1 cellular context compared by ENCODE assay signal in the genomic region with DNA sequence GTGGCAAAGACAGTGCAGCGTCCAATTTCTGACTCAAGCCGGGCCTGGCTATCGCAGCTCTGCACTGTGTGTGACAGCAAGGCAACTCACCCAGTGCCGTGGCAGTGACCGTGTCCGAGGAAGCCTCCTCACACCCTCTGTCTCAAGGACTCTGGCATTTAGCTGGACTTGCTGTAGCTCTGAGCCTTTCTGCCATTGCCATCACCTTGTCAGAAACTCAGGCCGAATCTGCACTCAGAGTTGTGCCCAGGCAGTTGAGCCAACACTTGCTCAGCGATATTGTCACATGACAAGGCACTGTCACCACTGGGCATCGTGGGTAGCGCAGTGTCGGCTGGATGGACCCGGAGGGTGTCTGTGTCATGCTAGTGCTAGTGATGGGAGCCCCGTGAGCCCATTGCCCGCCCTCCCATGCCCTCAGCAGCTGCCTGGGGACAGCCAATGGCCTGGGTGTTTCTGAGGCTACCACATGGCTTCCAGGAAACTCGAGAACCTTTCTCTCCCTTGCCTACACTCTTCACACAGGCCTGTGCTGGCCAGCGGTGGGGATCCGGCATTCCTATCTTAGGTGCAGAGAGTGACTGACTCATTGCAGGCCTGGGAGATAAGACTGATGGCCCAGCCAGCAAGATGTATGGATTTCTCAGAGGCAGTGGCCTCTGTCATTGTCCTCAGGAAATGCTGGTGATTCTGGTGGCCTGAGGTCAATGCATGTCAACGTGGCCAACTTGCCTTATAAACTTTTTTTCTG.
TF ChIP-seq lines count a peak whose summit lies in the region.

No MANE protein-coding gene starts in this region.

TF ChIP-seq in K562, 482 proteins besides CTCF, POLR2A, EP300 and RAD21 (continued from another document and continues in another):
- TF ChIP-seq, protein P1, sequence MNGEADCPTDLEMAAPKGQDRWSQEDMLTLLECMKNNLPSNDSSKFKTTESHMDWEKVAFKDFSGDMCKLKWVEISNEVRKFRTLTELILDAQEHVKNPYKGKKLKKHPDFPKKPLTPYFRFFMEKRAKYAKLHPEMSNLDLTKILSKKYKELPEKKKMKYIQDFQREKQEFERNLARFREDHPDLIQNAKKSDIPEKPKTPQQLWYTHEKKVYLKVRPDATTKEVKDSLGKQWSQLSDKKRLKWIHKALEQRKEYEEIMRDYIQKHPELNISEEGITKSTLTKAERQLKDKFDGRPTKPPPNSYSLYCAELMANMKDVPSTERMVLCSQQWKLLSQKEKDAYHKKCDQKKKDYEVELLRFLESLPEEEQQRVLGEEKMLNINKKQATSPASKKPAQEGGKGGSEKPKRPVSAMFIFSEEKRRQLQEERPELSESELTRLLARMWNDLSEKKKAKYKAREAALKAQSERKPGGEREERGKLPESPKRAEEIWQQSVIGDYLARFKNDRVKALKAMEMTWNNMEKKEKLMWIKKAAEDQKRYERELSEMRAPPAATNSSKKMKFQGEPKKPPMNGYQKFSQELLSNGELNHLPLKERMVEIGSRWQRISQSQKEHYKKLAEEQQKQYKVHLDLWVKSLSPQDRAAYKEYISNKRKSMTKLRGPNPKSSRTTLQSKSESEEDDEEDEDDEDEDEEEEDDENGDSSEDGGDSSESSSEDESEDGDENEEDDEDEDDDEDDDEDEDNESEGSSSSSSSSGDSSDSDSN (IDR thresholded peaks at IDR 0.05; ENCODE audit: borderline replicate concordance in 1 of 2, low read depth in 2 of 2, low read length in 2 of 2) = peak in 1 of 2 experiments; percentile 85; a peak in 2 of 4 replicates
- TF ChIP-seq, protein P2, sequence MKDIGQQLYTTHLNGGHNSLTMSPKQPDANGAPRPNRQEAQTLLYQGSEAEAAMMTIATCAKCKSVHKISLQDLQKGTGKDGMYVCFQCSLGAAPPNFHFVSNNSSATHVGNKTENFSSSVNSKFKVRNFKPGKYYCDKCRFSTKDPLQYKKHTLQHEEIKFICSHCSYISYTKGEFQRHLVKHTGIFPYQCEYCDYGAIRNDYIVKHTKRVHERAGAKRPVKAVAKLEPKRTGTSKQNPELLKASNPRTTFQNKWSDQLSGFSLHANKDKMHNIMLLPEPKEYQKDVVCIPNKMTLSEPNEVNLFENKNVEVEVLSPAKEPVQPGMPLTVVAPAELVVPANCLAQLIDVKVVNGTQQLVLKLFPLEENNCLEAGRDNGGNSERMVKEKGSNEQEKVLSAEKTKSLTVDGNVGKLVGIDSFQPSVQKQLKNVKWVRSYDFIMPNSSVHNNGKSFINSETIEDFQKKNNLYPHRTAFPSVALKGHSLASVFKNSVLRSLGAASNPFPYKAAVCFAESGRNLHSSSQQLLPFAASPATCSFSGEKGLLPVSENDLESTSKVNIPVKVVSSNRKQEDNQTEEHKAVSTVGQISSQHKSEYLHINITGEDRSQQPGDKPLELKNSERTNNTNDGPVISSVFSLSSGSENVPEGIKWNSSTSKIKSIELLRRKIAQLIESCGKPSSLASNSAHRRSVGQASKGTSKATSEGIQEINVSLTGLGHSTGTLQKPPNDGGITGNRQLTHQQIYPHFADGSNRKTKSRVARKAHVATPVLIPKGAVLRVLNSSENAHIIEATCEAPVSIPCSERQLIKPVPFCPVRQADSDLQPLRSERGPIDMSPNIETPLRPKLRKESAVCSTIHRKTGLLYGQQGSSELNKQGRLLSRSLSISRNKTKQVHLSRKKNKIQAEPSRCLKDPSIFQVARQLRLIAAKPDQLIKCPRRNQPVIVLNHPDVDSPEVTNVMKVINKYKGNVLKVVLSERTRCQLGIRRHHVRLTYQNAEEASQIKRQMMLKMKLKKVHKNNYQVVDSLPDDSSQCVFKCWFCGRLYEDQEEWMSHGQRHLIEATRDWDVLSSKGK (CRISPR knock-in tag; IDR thresholded peaks at IDR 0.05) = no peak
- no peak for TF ChIP-seq ZNF140 (CRISPR knock-in tag; IDR thresholded peaks at IDR 0.05)
- TF ChIP-seq, protein P3, sequence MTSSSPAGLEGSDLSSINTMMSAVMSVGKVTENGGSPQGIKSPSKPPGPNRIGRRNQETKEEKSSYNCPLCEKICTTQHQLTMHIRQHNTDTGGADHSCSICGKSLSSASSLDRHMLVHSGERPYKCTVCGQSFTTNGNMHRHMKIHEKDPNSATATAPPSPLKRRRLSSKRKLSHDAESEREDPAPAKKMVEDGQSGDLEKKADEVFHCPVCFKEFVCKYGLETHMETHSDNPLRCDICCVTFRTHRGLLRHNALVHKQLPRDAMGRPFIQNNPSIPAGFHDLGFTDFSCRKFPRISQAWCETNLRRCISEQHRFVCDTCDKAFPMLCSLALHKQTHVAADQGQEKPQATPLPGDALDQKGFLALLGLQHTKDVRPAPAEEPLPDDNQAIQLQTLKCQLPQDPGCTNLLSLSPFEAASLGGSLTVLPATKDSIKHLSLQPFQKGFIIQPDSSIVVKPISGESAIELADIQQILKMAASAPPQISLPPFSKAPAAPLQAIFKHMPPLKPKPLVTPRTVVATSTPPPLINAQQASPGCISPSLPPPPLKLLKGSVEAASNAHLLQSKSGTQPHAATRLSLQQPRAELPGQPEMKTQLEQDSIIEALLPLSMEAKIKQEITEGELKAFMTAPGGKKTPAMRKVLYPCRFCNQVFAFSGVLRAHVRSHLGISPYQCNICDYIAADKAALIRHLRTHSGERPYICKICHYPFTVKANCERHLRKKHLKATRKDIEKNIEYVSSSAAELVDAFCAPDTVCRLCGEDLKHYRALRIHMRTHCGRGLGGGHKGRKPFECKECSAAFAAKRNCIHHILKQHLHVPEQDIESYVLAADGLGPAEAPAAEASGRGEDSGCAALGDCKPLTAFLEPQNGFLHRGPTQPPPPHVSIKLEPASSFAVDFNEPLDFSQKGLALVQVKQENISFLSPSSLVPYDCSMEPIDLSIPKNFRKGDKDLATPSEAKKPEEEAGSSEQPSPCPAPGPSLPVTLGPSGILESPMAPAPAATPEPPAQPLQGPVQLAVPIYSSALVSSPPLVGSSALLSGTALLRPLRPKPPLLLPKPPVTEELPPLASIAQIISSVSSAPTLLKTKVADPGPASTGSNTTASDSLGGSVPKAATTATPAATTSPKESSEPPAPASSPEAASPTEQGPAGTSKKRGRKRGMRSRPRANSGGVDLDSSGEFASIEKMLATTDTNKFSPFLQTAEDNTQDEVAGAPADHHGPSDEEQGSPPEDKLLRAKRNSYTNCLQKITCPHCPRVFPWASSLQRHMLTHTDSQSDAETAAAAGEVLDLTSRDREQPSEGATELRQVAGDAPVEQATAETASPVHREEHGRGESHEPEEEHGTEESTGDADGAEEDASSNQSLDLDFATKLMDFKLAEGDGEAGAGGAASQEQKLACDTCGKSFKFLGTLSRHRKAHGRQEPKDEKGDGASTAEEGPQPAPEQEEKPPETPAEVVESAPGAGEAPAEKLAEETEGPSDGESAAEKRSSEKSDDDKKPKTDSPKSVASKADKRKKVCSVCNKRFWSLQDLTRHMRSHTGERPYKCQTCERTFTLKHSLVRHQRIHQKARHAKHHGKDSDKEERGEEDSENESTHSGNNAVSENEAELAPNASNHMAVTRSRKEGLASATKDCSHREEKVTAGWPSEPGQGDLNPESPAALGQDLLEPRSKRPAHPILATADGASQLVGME (CRISPR knock-in tag; IDR thresholded peaks at IDR 0.05) = no peak
- no peak for TF ChIP-seq FOXP1 (CRISPR knock-in tag; IDR thresholded peaks at IDR 0.05)
- no peak for TF ChIP-seq RHOXF2B (CRISPR knock-in tag; conservative IDR thresholded peaks at IDR 0.05)
- TF ChIP-seq, protein P4, sequence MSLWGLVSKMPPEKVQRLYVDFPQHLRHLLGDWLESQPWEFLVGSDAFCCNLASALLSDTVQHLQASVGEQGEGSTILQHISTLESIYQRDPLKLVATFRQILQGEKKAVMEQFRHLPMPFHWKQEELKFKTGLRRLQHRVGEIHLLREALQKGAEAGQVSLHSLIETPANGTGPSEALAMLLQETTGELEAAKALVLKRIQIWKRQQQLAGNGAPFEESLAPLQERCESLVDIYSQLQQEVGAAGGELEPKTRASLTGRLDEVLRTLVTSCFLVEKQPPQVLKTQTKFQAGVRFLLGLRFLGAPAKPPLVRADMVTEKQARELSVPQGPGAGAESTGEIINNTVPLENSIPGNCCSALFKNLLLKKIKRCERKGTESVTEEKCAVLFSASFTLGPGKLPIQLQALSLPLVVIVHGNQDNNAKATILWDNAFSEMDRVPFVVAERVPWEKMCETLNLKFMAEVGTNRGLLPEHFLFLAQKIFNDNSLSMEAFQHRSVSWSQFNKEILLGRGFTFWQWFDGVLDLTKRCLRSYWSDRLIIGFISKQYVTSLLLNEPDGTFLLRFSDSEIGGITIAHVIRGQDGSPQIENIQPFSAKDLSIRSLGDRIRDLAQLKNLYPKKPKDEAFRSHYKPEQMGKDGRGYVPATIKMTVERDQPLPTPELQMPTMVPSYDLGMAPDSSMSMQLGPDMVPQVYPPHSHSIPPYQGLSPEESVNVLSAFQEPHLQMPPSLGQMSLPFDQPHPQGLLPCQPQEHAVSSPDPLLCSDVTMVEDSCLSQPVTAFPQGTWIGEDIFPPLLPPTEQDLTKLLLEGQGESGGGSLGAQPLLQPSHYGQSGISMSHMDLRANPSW (CRISPR knock-in tag; IDR thresholded peaks at IDR 0.05) = no peak
- TF ChIP-seq MEF2D (tag; conservative IDR thresholded peaks at IDR 0.05; ENCODE audit: low read depth) = peak; percentile 72
- TF ChIP-seq GTF2A2 (tag; IDR thresholded peaks at IDR 0.05) = no peak
- TF ChIP-seq LEF1 (IDR thresholded peaks at IDR 0.05) = peak; percentile 77
- TF ChIP-seq, protein P5, sequence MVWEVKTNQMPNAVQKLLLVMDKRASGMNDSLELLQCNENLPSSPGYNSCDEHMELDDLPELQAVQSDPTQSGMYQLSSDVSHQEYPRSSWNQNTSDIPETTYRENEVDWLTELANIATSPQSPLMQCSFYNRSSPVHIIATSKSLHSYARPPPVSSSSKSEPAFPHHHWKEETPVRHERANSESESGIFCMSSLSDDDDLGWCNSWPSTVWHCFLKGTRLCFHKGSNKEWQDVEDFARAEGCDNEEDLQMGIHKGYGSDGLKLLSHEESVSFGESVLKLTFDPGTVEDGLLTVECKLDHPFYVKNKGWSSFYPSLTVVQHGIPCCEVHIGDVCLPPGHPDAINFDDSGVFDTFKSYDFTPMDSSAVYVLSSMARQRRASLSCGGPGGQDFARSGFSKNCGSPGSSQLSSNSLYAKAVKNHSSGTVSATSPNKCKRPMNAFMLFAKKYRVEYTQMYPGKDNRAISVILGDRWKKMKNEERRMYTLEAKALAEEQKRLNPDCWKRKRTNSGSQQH (CRISPR knock-in tag; IDR thresholded peaks at IDR 0.05) = no peak
- no peak for TF ChIP-seq CEBPG (CRISPR knock-in tag; IDR thresholded peaks at IDR 0.05)
- TF ChIP-seq CEBPG (tag; conservative IDR thresholded peaks at IDR 0.05 in 1 of 2, IDR thresholded peaks at IDR 0.05 in 1 of 2) = no peak
- no peak for TF ChIP-seq ZFP36 (IDR thresholded peaks at IDR 0.05; ENCODE audit: low read depth, low read length, partially characterized antibody)
- TF ChIP-seq, protein P6, sequence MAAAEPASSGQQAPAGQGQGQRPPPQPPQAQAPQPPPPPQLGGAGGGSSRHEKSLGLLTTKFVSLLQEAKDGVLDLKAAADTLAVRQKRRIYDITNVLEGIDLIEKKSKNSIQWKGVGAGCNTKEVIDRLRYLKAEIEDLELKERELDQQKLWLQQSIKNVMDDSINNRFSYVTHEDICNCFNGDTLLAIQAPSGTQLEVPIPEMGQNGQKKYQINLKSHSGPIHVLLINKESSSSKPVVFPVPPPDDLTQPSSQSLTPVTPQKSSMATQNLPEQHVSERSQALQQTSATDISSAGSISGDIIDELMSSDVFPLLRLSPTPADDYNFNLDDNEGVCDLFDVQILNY (CRISPR knock-in tag; IDR thresholded peaks at IDR 0.05) = no peak
- TF ChIP-seq, protein P7, sequence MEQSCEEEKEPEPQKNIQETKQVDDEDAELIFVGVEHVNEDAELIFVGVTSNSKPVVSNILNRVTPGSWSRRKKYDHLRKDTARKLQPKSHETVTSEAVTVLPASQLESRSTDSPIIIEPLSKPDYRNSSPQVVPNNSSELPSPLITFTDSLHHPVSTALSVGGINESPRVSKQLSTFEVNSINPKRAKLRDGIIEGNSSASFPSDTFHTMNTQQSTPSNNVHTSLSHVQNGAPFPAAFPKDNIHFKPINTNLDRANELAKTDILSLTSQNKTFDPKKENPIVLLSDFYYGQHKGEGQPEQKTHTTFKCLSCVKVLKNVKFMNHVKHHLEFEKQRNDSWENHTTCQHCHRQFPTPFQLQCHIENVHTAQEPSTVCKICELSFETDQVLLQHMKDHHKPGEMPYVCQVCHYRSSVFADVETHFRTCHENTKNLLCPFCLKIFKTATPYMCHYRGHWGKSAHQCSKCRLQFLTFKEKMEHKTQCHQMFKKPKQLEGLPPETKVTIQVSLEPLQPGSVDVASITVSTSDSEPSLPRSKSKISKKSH (CRISPR knock-in tag; IDR thresholded peaks at IDR 0.05) = no peak
